ENCODE assay signal across 8 cellular contexts in genomic region chr7:27156508-27156898, GRCh38. TPM values are rescaled to one million over a fixed set of nuclear protein-coding genes. Genes with fewer than 3 reads are reported as not detected.
DNase-seq lines count a peak whose midpoint lies in the region; ATAC-seq lines count a peak whose summit lies in the region.

HOXA7 (minus strand) TSS chr7:27156675; CDS start chr7:27156545, 130 bp downstream.

- peaks cover 100% of the 10 kb centered on the region for H3K27me3 Mint-ChIP-seq in activated naive CD4-positive, alpha-beta T cell treated with anti-CD3 and anti-CD28 coated beads, Interleukin-2, amount 10 ng/mL, durations not matched to agents 7 days and 5 days

- H3K27ac ChIP-seq in esophagus (ENCODE audit: low read depth in 2 of 2, low read length in 1 of 2), result peak within 1 kb of the TSS in 1 of 2 donors; percentile 14

- H3K27me3 ChIP-seq in esophagus (ENCODE audit: control insufficient read depth in 1 of 2, insufficient read depth in 2 of 2, low read length in 2 of 2), result peaks cover 4 to 43% of the 10 kb centered on the region in 2 donors

- CTCF ChIA-PET in activated naive CD4-positive, alpha-beta T cell treated with anti-CD3 and anti-CD28 coated beads, Interleukin-2, amount 10 ng/mL, durations not matched to agents 7 days and 5 days (lab: Charles Lee), result no interaction called here

- H3K4me3 ChIP-seq in esophagus (ENCODE audit: low read depth in 1 of 2, low read length in 2 of 2), result peak within 1 kb of the TSS; percentile 49 to 53

- peak within 1 kb of the TSS; percentile 80 for H3K27ac Mint-ChIP-seq in activated naive CD4-positive, alpha-beta T cell treated with anti-CD3 and anti-CD28 coated beads, Interleukin-2, amount 10 ng/mL, durations not matched to agents 7 days and 5 days

- peaks cover 6% of the 10 kb centered on the region for H3K36me3 Mint-ChIP-seq in activated naive CD4-positive, alpha-beta T cell treated with anti-CD3 and anti-CD28 coated beads, Interleukin-2, amount 10 ng/mL, durations not matched to agents 7 days and 5 days

- H3K4me3 Mint-ChIP-seq in activated naive CD4-positive, alpha-beta T cell treated with anti-CD3 and anti-CD28 coated beads, Interleukin-2, amount 10 ng/mL, durations not matched to agents 7 days and 5 days, result peak within 1 kb of the TSS; percentile 48

- peaks cover 8 to 12% of the 10 kb centered on the region in 2 donors for H3K4me1 ChIP-seq in esophagus (ENCODE audit: control insufficient read depth in 2 of 2, insufficient read depth in 2 of 2, low read length in 1 of 2)

- no peak for DNase-seq in activated naive CD4-positive, alpha-beta T cell treated with anti-CD3 and anti-CD28 coated beads, Interleukin-2, amount 10 ng/mL, durations not matched to agents 7 days and 5 days
- DNase-seq in activated naive CD4-positive, alpha-beta T cell (lab: John Stamatoyannopoulos, UW), result no peak
- peak; percentile 77 for DNase-seq in NOMO-1 treated with dmso at 0.1 percent for 144 hours (lab: John Stamatoyannopoulos, UW; ENCODE audit: unreplicated experiment)
- DNase-seq in posterior vena cava (ENCODE audit: low spot score), result peak; percentile 92
- no peak for DNase-seq in cortex of kidney (lab: John Stamatoyannopoulos, UW)

- no peaks in the 10 kb centered on the region for H3K36me3 ChIP-seq in esophagus (ENCODE audit: control insufficient read depth in 2 of 2, insufficient read depth in 2 of 2, low read length in 1 of 2)

- WGBS in esophagus, 2 donors, result 3 to 6% methylated on average over 32 to 33 of the region's 33 CpGs

- H3K9me3 Mint-ChIP-seq in activated naive CD4-positive, alpha-beta T cell treated with anti-CD3 and anti-CD28 coated beads, Interleukin-2, amount 10 ng/mL, durations not matched to agents 7 days and 5 days, result peaks cover 1% of the 10 kb centered on the region

- ATAC-seq in GM19023 (IDR thresholded peaks at IDR 0.05; ENCODE audit: unreplicated experiment), result no peak
- ATAC-seq in HG03342 (IDR thresholded peaks at IDR 0.05; ENCODE audit: unreplicated experiment), result no peak

- peaks cover 0 to 5% of the 10 kb centered on the region in 2 donors for H3K9me3 ChIP-seq in esophagus (ENCODE audit: control insufficient read depth in 2 of 2, insufficient read depth in 1 of 2, low read depth in 1 of 2, low read length in 1 of 2)

- intact Hi-C loops in posterior vena cava (cut with DNase I), result loop anchor here in 1 of 2 donors (10.0 kb wide), 1 partner anchor 962 kb away; no protein-coding TSS in a partner anchor

- peaks cover 26% of the 10 kb centered on the region for H3K4me1 Mint-ChIP-seq in activated naive CD4-positive, alpha-beta T cell treated with anti-CD3 and anti-CD28 coated beads, Interleukin-2, amount 10 ng/mL, durations not matched to agents 7 days and 5 days

RNA-seq across cellular contexts. Expression of gene HOXA7, which starts in this region (rescaled TPM):
- 1 to 10 TPM; 1.5 to 1.8 TPM for polyA plus RNA-seq in esophagus
- total RNA-seq in posterior vena cava, result 1 to 10 TPM; 6.2 to 6.7 TPM

Comparison
In these comparisons a context has a peak if more than half of its experiments do, and no peak if none do; other contexts are left out.
1. DNase-seq: peak in NOMO-1 treated with dmso at 0.1 percent for 144 hours (single experiment) and posterior vena cava (single experiment); none in activated naive CD4-positive, alpha-beta T cell treated with anti-CD3 and anti-CD28 coated beads, Interleukin-2, amount 10 ng/mL, durations not matched to agents 7 days and 5 days (single experiment), activated naive CD4-positive, alpha-beta T cell (0 of 4) and cortex of kidney (single experiment).